8 cellular contexts compared by ENCODE assay signal in genomic region chr2:200483729-200484198, GRCh38. TPM values are rescaled to one million over a fixed set of nuclear protein-coding genes. Genes with fewer than 3 reads are reported as not detected.
DNase-seq lines count a peak whose midpoint lies in the region; ATAC-seq and TF ChIP-seq lines count a peak whose summit lies in the region.

No MANE protein-coding gene starts in this region.

- H3K9me2 ChIP-seq in SK-N-SH: no peaks in the 10 kb centered on the region

- TF ChIP-seq CTCF in SK-N-SH (IDR thresholded peaks at IDR 0.05) (peak; percentile 34), RWPE1 (conservative IDR thresholded peaks at IDR 0.05; ENCODE audit: low read depth) (peak; percentile 63)

- POLR2A ChIA-PET in SK-N-SH (lab: Yijun Ruan, JAX) (interaction anchor here (0.8 kb wide), 2 partner anchors 26 to 177 kb away, joined by 3 read pairs; partner anchors contain the start of genes KCTD18 and SPATS2L), RWPE1 (lab: Yijun Ruan, JAX; ENCODE audit: low non-redundant PET) (interaction anchor here (0.5 kb wide), 1 partner anchor 533 kb away, joined by 3 read pairs; no protein-coding TSS in a partner anchor)

- H3K27me3 ChIP-seq in SK-N-SH (ENCODE audit: insufficient read depth): no peaks in the 10 kb centered on the region

- H3K27ac ChIP-seq in SK-N-SH (ENCODE audit: low read depth in 2 of 2, low read length in 1 of 2) (no peak overlapping the region), RWPE1 (no peak overlapping the region)

- no peak for ATAC-seq in SK-N-SH treated with all-trans-retinoic acid at 6 μM for 48 hours
- peak; percentile 43 for ATAC-seq in GM21447 (IDR thresholded peaks at IDR 0.05; ENCODE audit: unreplicated experiment)

- no peak for TF ChIP-seq EP300 in SK-N-SH (IDR thresholded peaks at IDR 0.05; ENCODE audit: borderline replicate concordance in 1 of 2, low read depth in 1 of 2, low read length in 1 of 2)

- no CpG with 5 or more reads among the region's 4 CpGs for WGBS in SK-N-SH (ENCODE audit: low lambda C conversion rate)

- H3K4me1 ChIP-seq in SK-N-SH (ENCODE audit: control insufficient read depth in 1 of 2, insufficient read depth in 2 of 2, low read depth in 1 of 2, low read length in 1 of 2): peaks cover 20 to 25% of the 10 kb centered on the region in 2 experiments

- H2AFZ ChIP-seq in SK-N-SH (ENCODE audit: low read depth): no peak overlapping the region

- H3K4me2 ChIP-seq in SK-N-SH: no peak overlapping the region

- no peak overlapping the region for H3K9ac ChIP-seq in SK-N-SH

- CTCF ChIA-PET in SK-N-SH (lab: Yijun Ruan, JAX): interaction anchor here (1.0 to 8.8 kb wide), 8 partner anchors 14 to 509 kb away, joined by 6 to 111 read pairs (median 17); partner anchors contain the start of gene KCTD18
- CTCF ChIA-PET in RWPE1 (lab: Yijun Ruan, JAX): interaction anchor here (0.5 to 1.6 kb wide), 11 partner anchors 10 to 510 kb away, joined by 3 to 12 read pairs (median 5); no protein-coding TSS in a partner anchor

- no peaks in the 10 kb centered on the region for H3K9me3 ChIP-seq in SK-N-SH

- DNase-seq in SK-N-SH (peak; percentile 34), HuH-7 (ENCODE audit: low spot score) (peak; percentile 73), RWPE1 (ENCODE audit: low spot score) (peak; percentile 53), glomerular visceral epithelial cell (ENCODE audit: extremely low spot score) (peak; percentile 51), T-helper 9 cell (no peak), kidney glomerular epithelial cell (lab: John Stamatoyannopoulos, UW) (no peak)

- no peak overlapping the region for H3K4me3 ChIP-seq in SK-N-SH (ENCODE audit: low read depth in 2 of 2, low read length in 1 of 2)

- peaks cover 0 to 13% of the 10 kb centered on the region in 2 experiments for H3K36me3 ChIP-seq in SK-N-SH (replicated peaks in 1 of 2; ENCODE audit: control insufficient read depth in 1 of 2, insufficient read depth in 2 of 2, low read length in 1 of 2)

- H4K20me1 ChIP-seq in SK-N-SH (ENCODE audit: insufficient read depth): no peaks in the 10 kb centered on the region

- TF ChIP-seq RAD21 in SK-N-SH (IDR thresholded peaks at IDR 0.05; ENCODE audit: low read length): peak; percentile 30

- H3K79me2 ChIP-seq in SK-N-SH (ENCODE audit: insufficient read depth): no peaks in the 10 kb centered on the region

- H3F3A ChIP-seq in SK-N-SH (replicated peaks; ENCODE audit: insufficient read depth): peaks cover 24% of the 10 kb centered on the region

TF ChIP-seq in SK-N-SH, 30 proteins besides CTCF, POLR2A, EP300 and RAD21:
- TF ChIP-seq SMC3 (IDR thresholded peaks at IDR 0.05; ENCODE audit: low read depth, low read length) (peak; percentile 20; the same call in 1 of the 2 replicates), GATA2 (CRISPR knock-in tag; IDR thresholded peaks at IDR 0.05) (no peak)
TF ChIP-seq in SK-N-SH: peak in this region for 1.

TF ChIP-seq in SK-N-SH treated with all-trans-retinoic acid at 6 μM for 48 hours, 23 proteins besides CTCF, POLR2A, EP300 and RAD21:
- TF ChIP-seq ZNF8 (CRISPR knock-in tag; IDR thresholded peaks at IDR 0.05) (no peak), ZNF70 (CRISPR knock-in tag; IDR thresholded peaks at IDR 0.05) (no peak), TOX (CRISPR knock-in tag; IDR thresholded peaks at IDR 0.05; ENCODE audit: borderline replicate concordance) (no peak), ZFP30 (CRISPR knock-in tag; IDR thresholded peaks at IDR 0.05) (no peak), ESRRG (CRISPR knock-in tag; IDR thresholded peaks at IDR 0.05) (no peak), CSDC2 (CRISPR knock-in tag; IDR thresholded peaks at IDR 0.05) (no peak), GLIS3 (CRISPR knock-in tag; IDR thresholded peaks at IDR 0.05) (no peak), TCF4 (CRISPR knock-in tag; IDR thresholded peaks at IDR 0.05; ENCODE audit: borderline replicate concordance) (no peak), SNAI2 (CRISPR knock-in tag; IDR thresholded peaks at IDR 0.05) (no peak), ISL1 (CRISPR knock-in tag; IDR thresholded peaks at IDR 0.05) (no peak)
- TF ChIP-seq, protein P1, sequence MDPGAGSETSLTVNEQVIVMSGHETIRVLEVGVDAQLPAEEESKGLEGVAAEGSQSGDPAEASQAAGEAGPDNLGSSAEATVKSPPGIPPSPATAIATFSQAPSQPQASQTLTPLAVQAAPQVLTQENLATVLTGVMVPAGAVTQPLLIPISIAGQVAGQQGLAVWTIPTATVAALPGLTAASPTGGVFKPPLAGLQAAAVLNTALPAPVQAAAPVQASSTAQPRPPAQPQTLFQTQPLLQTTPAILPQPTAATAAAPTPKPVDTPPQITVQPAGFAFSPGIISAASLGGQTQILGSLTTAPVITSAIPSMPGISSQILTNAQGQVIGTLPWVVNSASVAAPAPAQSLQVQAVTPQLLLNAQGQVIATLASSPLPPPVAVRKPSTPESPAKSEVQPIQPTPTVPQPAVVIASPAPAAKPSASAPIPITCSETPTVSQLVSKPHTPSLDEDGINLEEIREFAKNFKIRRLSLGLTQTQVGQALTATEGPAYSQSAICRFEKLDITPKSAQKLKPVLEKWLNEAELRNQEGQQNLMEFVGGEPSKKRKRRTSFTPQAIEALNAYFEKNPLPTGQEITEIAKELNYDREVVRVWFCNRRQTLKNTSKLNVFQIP (CRISPR knock-in tag; IDR thresholded peaks at IDR 0.05; ENCODE audit: borderline replicate concordance, low read depth): no peak
TF ChIP-seq in SK-N-SH treated with all-trans-retinoic acid at 6 μM for 48 hours: peak in this region for 0.

RNA-seq across cellular contexts. Expression of gene KCTD18, which starts 26.1 kb away (rescaled TPM):
- 7.1 and 8.0 TPM in 2 replicates for polyA plus RNA-seq in SK-N-SH (2012; rRNA removed)
- polyA plus RNA-seq in SK-N-SH (2012; cell fraction: cytosol; rRNA removed): 9.3 and 9.8 TPM in 2 replicates
- 7.7 and 8.6 TPM in 2 replicates for polyA plus RNA-seq in SK-N-SH (2012; cell fraction: nucleus; rRNA removed)

RNA-seq across cellular contexts. Expression of gene SGO2, which starts 42.2 kb away (rescaled TPM):
- 2.8 TPM in 2 replicates for polyA plus RNA-seq in SK-N-SH (2012; rRNA removed)
- polyA plus RNA-seq in SK-N-SH (2012; cell fraction: cytosol; rRNA removed): 4.3 and 5.3 TPM in 2 replicates
- 1.3 and 1.8 TPM in 2 replicates for polyA plus RNA-seq in SK-N-SH (2012; cell fraction: nucleus; rRNA removed)

Comparison
In these comparisons a context has a peak if more than half of its experiments do, and no peak if none do; other contexts are left out.
1. DNase-seq: peak in SK-N-SH (single experiment), HuH-7 (single experiment), RWPE1 (single experiment) and glomerular visceral epithelial cell (single experiment); none in T-helper 9 cell (single experiment) and kidney glomerular epithelial cell (single experiment).